ENCODE assay signal across 26 cellular contexts in the genomic region with DNA sequence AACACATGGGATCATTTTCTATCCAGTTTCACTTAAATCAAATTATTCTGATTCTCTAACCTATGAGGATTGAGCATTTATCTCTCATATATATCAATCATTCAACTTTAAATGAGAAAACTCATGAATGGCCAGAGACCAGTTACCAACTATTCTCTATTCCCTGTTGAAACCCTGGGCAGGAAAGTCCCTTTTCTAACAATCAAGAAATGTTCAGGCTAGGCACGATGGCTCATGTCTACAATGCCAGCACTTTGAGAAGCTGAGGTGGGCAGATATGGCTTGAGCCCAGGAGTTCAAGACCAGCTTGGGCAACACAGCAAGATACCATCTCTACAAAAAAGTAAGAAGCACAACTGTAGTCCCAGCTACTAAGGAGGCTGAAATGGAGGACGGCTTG.
"Had no signal": no experiment of that assay in that cellular context is flagged by ENCODE, and none has a peak within 500 bp of the region (broad histone marks: within the 10 kb centered on the region; RNA-seq: fewer than 3 reads in every experiment).

No MANE protein-coding gene starts in this region.

- DNase-seq: activated CD4-positive, alpha-beta memory T cell treated with anti-CD3 and anti-CD28 coated beads for 36 hours; activated CD4-positive, alpha-beta T cell treated with anti-CD3 and anti-CD28 coated beads for 48 hours; activated effector memory CD4-positive, alpha-beta T cell treated with Interleukin-2 at 50 U/mL for 16 hours; activated naive CD4-positive, alpha-beta T cell treated with anti-CD3 and anti-CD28 coated beads for 36 hours; activated naive CD8-positive, alpha-beta T cell treated with anti-CD3 and anti-CD28 coated beads, Interleukin-2, amount 50 U/mL, for 24 hours; activated T-cell treated with anti-CD3 and anti-CD28 coated beads, Interleukin-2, amount 50 U/mL, for 4 hours; cerebellar nuclear complex; endodermal cell; esophagus squamous epithelium; head of caudate nucleus; hypothalamus; left ventricle myocardium superior; mammary epithelial cell; right cardiac atrium; stimulated activated CD4-positive, alpha-beta T cell treated with anti-CD3 and anti-CD28 coated beads, Interleukin-12 subunit alpha, Interleukin-12 subunit beta, amount 100 ng/mL, for 4 hours; T-helper 1 cell; upper lobe of left lung had no signal

- H3K4me1 ChIP-seq: parathyroid adenoma had no signal

- H3K27me3 Mint-ChIP-seq: activated CD4-positive, alpha-beta memory T cell treated with anti-CD3 and anti-CD28 coated beads for 36 hours; activated naive CD8-positive, alpha-beta T cell treated with anti-CD3 and anti-CD28 coated beads, Interleukin-2, amount 50 U/mL, for 24 hours had no signal

- H3K79me2 ChIP-seq: parathyroid adenoma had no signal

- ATAC-seq: activated naive CD8-positive, alpha-beta T cell treated with anti-CD3 and anti-CD28 coated beads, Interleukin-2, amount 50 U/mL, for 24 hours; gastroesophageal sphincter; left ventricle myocardium superior; right cardiac atrium had no signal

- H3K4me3 Mint-ChIP-seq: activated CD4-positive, alpha-beta memory T cell treated with anti-CD3 and anti-CD28 coated beads for 36 hours; activated naive CD4-positive, alpha-beta T cell treated with anti-CD3 and anti-CD28 coated beads for 36 hours; activated naive CD8-positive, alpha-beta T cell treated with anti-CD3 and anti-CD28 coated beads, Interleukin-2, amount 50 U/mL, for 24 hours; activated T-cell treated with anti-CD3 and anti-CD28 coated beads, Interleukin-2, amount 50 U/mL, for 4 hours; endodermal cell; nephron had no signal

- H3K4me3 ChIP-seq: coronary artery, esophagus squamous epithelium, gastroesophageal sphincter, thoracic aorta, upper lobe of left lung had no signal

- H3K9ac ChIP-seq: parathyroid adenoma had no signal

- H3K9me3 ChIP-seq: esophagus squamous epithelium, gastroesophageal sphincter, neutrophil, thoracic aorta, upper lobe of left lung had no signal

- H3K27me3 ChIP-seq: esophagus squamous epithelium, gastroesophageal sphincter, neutrophil, upper lobe of left lung had no signal

- FAIRE-seq: islet of Langerhans, TTC549 had no signal

- H2AFZ ChIP-seq: parathyroid adenoma had no signal

- H3K36me3 ChIP-seq: esophagus squamous epithelium, gastroesophageal sphincter, neutrophil, thoracic aorta, upper lobe of left lung, WERI-Rb-1 had no signal

- H3K27ac Mint-ChIP-seq: activated CD4-positive, alpha-beta memory T cell treated with anti-CD3 and anti-CD28 coated beads for 36 hours; activated naive CD4-positive, alpha-beta T cell treated with anti-CD3 and anti-CD28 coated beads for 36 hours; endodermal cell had no signal

- H3K9me3 Mint-ChIP-seq: activated CD4-positive, alpha-beta memory T cell treated with anti-CD3 and anti-CD28 coated beads for 36 hours; activated naive CD4-positive, alpha-beta T cell treated with anti-CD3 and anti-CD28 coated beads for 36 hours; activated naive CD8-positive, alpha-beta T cell treated with anti-CD3 and anti-CD28 coated beads, Interleukin-2, amount 50 U/mL, for 24 hours; activated T-cell treated with anti-CD3 and anti-CD28 coated beads, Interleukin-2, amount 50 U/mL, for 4 hours; endodermal cell; nephron had no signal

- H3K27ac ChIP-seq: esophagus squamous epithelium, gastroesophageal sphincter, neutrophil, parathyroid adenoma, thoracic aorta, upper lobe of left lung, WERI-Rb-1 had no signal
